16 cellular contexts compared by ENCODE assay signal in the genomic region with DNA sequence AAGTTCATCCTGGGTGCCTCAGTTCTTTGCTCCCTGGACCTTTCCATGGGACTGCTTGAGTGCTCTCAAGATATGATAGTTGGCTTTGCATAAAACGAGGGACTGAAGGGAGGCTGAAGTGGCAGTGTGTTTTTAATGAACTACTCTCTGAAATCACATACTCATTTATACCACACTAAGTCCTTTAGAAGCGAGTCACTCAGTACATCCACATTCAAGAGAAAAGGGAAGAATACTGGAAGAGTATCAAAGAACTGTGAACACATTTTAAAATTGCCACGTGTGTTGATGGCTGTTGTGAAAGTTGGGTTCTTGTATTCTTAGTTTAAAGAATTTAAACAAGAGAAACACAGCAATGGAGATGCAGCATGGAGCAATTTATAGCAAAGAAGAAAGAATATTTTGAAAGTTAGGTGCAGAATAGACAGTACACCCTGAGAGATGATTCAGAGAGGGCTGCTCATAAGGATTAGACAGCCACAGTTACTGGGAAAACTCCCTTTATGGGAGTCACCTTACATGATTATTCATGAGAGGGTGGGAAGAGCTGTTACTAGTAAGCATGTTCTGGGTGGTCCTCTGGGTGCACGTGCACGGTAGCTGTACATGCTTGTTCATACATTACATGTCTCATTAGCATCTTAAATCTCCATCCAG.
A peak's percentile ranks its signal among the peaks of the same experiment; 100 is the strongest.
DNase-seq lines count a peak whose midpoint lies in the region; ATAC-seq and TF ChIP-seq lines count a peak whose summit lies in the region.
"Had no signal": no experiment of that assay in that cellular context is flagged by ENCODE, and none has a peak within 500 bp of the region (broad histone marks: within the 10 kb centered on the region; RNA-seq: fewer than 3 reads in every experiment).

No MANE protein-coding gene starts in this region.

- H3K27ac ChIP-seq in stomach = no peak overlapping the region

- no peaks in the 10 kb centered on the region for H3K4me1 ChIP-seq in stomach

- DNase-seq in A172 (ENCODE audit: low spot score) = peak; percentile 1
- peak; percentile 19 for DNase-seq in MV-4-11 (lab: John Stamatoyannopoulos, UW)
- peak; percentile 30 for DNase-seq in astrocyte of the hippocampus (ENCODE audit: low read depth, low spot score)
- DNase-seq in iris pigment epithelial cell (ENCODE audit: low read depth) = peak; percentile 4
- DNase-seq in activated CD4-positive, alpha-beta T cell treated with anti-CD3 and anti-CD28 coated beads for 1 hour = no peak
- DNase-seq in stomach = no peak
- DNase-seq: C1 segment of cervical spinal cord, DND-41, GDM1, HFFc6, NCI-H1417 treated with DMSO at 0.1 percent for 48 hours, NCI-H2029, NCI-H2171 treated with DMSO at 0.1 percent for 48 hours, NCI-H748 treated with DMSO at 0.1 percent for 48 hours had no signal

- no peak for TF ChIP-seq EP300 in stomach (IDR thresholded peaks at IDR 0.05)

- H3K27me3 ChIP-seq in stomach = no peaks in the 10 kb centered on the region

- intact Hi-C loops in stomach (cut with DNase I; ENCODE audit: low total_unique reads) = no loop called here

- no peaks in the 10 kb centered on the region for H3K36me3 ChIP-seq in stomach

- no peaks in the 10 kb centered on the region for H3K9me3 ChIP-seq in stomach

- no peak for TF ChIP-seq POLR2A in stomach (IDR thresholded peaks at IDR 0.05)

- TF ChIP-seq CTCF in stomach (IDR thresholded peaks at IDR 0.05) = no peak

- H3K4me3 ChIP-seq in stomach = no peak overlapping the region

- ATAC-seq in GM19351 (IDR thresholded peaks at IDR 0.05; ENCODE audit: unreplicated experiment) (no peak), GM18868 (IDR thresholded peaks at IDR 0.05; ENCODE audit: unreplicated experiment) (no peak)

- WGBS in stomach, 5 donors = 82 to 88% (median 85%) methylated on average over 5 of the region's 5 CpGs

Comparison
In these comparisons a context has a peak if more than half of its experiments do, and no peak if none do; other contexts are left out.
1. DNase-seq: peak in A172 (single experiment), MV-4-11 (single experiment), astrocyte of the hippocampus (single experiment) and iris pigment epithelial cell (single experiment); none in activated CD4-positive, alpha-beta T cell treated with anti-CD3 and anti-CD28 coated beads for 1 hour (single experiment) and stomach (single experiment).